ENCODE assay signal across 8 cellular contexts in the genomic region with DNA sequence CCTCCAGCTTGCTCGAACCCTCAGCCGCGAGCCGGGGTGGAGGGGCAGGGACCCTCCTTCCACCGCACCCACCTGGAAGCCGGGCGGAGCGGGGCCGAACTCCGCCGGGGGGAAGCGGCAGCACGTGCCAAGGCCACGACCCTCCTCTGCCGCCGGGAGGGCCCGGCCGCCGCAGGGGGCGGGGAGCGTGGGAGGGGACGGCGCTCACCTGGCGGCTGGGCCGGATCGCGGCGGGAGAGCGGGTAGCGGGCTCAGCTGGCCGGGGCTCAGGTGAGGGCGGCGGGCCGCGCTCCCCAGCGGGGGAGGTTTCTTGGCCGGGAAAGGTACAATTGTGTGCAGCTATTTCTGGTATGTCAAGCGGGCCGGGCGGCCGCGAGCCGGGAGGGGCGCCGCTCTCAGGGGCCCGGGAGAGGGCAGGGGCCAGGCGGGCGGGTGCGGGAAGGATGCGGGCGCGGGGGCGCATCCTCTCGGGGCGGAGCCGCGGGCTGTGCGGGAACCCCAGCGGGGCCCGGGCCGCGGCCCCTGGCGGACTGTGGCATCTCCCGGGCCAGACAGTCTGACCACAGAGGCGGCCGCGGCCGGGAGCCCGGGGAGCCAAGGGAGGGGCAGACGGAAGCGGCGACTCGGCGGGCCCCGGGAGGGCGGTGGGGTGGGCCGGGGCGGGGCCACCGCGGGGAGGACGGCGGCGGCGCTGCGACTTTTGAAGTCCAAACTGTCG. TPM values are rescaled to one million over a fixed set of nuclear protein-coding genes. Genes with fewer than 3 reads are reported as not detected.
DNase-seq lines count a peak whose midpoint lies in the region; ATAC-seq, FAIRE-seq and TF ChIP-seq lines count a peak whose summit lies in the region.

A gene (plus strand): TSS at position 710 of the 718 bp plus-strand sequence. CDS start 328 bp downstream, outside the sequence.

- H3K27me3 ChIP-seq in left ventricle myocardium inferior (ENCODE audit: low read depth) = peaks cover 18% of the 10 kb centered on the region

- peak; percentile 92 for DNase-seq in AG20443 (ENCODE audit: low spot score)
- DNase-seq in RWPE1 (ENCODE audit: low spot score) = peak; percentile 29
- DNase-seq in activated naive CD8-positive, alpha-beta T cell treated with anti-CD3 and anti-CD28 coated beads, Interleukin-2, amount 10 ng/mL, durations not matched to agents 7 days and 5 days = peak; percentile 72
- peak; percentile 50 for DNase-seq in left ventricle myocardium inferior
- DNase-seq in pulmonary artery endothelial cell (ENCODE audit: low read depth, low spot score) = no peak
- DNase-seq in D721Med (ENCODE audit: insufficient read length, low spot score) = no peak

- H3K27ac ChIP-seq in RWPE1 (peak within 1 kb of the TSS; percentile 19; the same call in 1 of the 2 replicates), left ventricle myocardium inferior (replicated peaks) (peak within 1 kb of the TSS; percentile 44)

- no peak for FAIRE-seq in D721Med (lab: Jason Lieb, UNC)

- ATAC-seq in GM19035 (IDR thresholded peaks at IDR 0.05; ENCODE audit: unreplicated experiment) = peak; percentile 76
- ATAC-seq in HG03135 (IDR thresholded peaks at IDR 0.05; ENCODE audit: unreplicated experiment) = peak; percentile 59
- ATAC-seq in activated naive CD8-positive, alpha-beta T cell treated with anti-CD3 and anti-CD28 coated beads, Interleukin-2, amount 10 ng/mL, durations not matched to agents 7 days and 5 days (ENCODE audit: low read depth) = peak; percentile 61

- peaks cover 30% of the 10 kb centered on the region for H3K27me3 Mint-ChIP-seq in activated naive CD8-positive, alpha-beta T cell treated with anti-CD3 and anti-CD28 coated beads, Interleukin-2, amount 10 ng/mL, durations not matched to agents 7 days and 5 days

- H3K4me1 ChIP-seq in left ventricle myocardium inferior = peaks cover 23% of the 10 kb centered on the region

- H3K36me3 ChIP-seq in left ventricle myocardium inferior = no peaks in the 10 kb centered on the region

- H3K4me3 ChIP-seq in left ventricle myocardium inferior = peak within 1 kb of the TSS; percentile 82

- no peaks in the 10 kb centered on the region for H3K9me3 Mint-ChIP-seq in activated naive CD8-positive, alpha-beta T cell treated with anti-CD3 and anti-CD28 coated beads, Interleukin-2, amount 10 ng/mL, durations not matched to agents 7 days and 5 days

- peak within 1 kb of the TSS; percentile 67 for H3K27ac Mint-ChIP-seq in activated naive CD8-positive, alpha-beta T cell treated with anti-CD3 and anti-CD28 coated beads, Interleukin-2, amount 10 ng/mL, durations not matched to agents 7 days and 5 days

- CTCF ChIA-PET in RWPE1 (lab: Yijun Ruan, JAX) = no interaction called here

- POLR2A ChIA-PET in RWPE1 (lab: Yijun Ruan, JAX; ENCODE audit: low non-redundant PET) = no interaction called here
- POLR2A ChIA-PET in activated naive CD8-positive, alpha-beta T cell treated with anti-CD3 and anti-CD28 coated beads, Interleukin-2, amount 10 ng/mL, durations not matched to agents 7 days and 5 days (lab: Charles Lee) = no interaction called here

- peaks cover 7% of the 10 kb centered on the region for H3K4me1 Mint-ChIP-seq in activated naive CD8-positive, alpha-beta T cell treated with anti-CD3 and anti-CD28 coated beads, Interleukin-2, amount 10 ng/mL, durations not matched to agents 7 days and 5 days

- no peaks in the 10 kb centered on the region for H3K9me3 ChIP-seq in left ventricle myocardium inferior (replicated peaks)

- H3K36me3 Mint-ChIP-seq in activated naive CD8-positive, alpha-beta T cell treated with anti-CD3 and anti-CD28 coated beads, Interleukin-2, amount 10 ng/mL, durations not matched to agents 7 days and 5 days = peaks cover 7% of the 10 kb centered on the region

- intact Hi-C loops in left ventricle myocardium inferior (cut with micrococcal nuclease) = no loop called here

- TF ChIP-seq CTCF in RWPE1 (conservative IDR thresholded peaks at IDR 0.05; ENCODE audit: low read depth) (no peak), left ventricle myocardium inferior (IDR thresholded peaks at IDR 0.05; ENCODE audit: borderline replicate concordance) (peak; percentile 7), D721Med (IDR thresholded peaks at IDR 0.05; ENCODE audit: insufficient read depth, missing control alignments) (no peak)

- H3K4me3 Mint-ChIP-seq in activated naive CD8-positive, alpha-beta T cell treated with anti-CD3 and anti-CD28 coated beads, Interleukin-2, amount 10 ng/mL, durations not matched to agents 7 days and 5 days = peak within 1 kb of the TSS; percentile 77

RNA-seq across cellular contexts. Expression of the gene that starts here (rescaled TPM):
- 10 to 100 TPM; 22.0 to 23.4 TPM for total RNA-seq in activated naive CD8-positive, alpha-beta T cell treated with anti-CD3 and anti-CD28 coated beads, Interleukin-2, amount 10 ng/mL, durations not matched to agents 7 days and 5 days
- 446 TPM for total RNA-seq in left ventricle myocardium inferior
- 18.1 and 20.6 TPM in 2 replicates for total RNA-seq in pulmonary artery endothelial cell

Comparison
In these comparisons a context has a peak if more than half of its experiments do, and no peak if none do; other contexts are left out.
1. RNA of the gene that starts here (total RNA-seq): 446 TPM in left ventricle myocardium inferior (single experiment); 22.0 to 23.4 TPM in activated naive CD8-positive, alpha-beta T cell treated with anti-CD3 and anti-CD28 coated beads, Interleukin-2, amount 10 ng/mL, durations not matched to agents 7 days and 5 days and 18.1 to 20.6 TPM in pulmonary artery endothelial cell; every median in the first group is over 10 times any median in the second.
2. DNase-seq: peak in AG20443 (single experiment), RWPE1 (single experiment), activated naive CD8-positive, alpha-beta T cell treated with anti-CD3 and anti-CD28 coated beads, Interleukin-2, amount 10 ng/mL, durations not matched to agents 7 days and 5 days (single experiment) and left ventricle myocardium inferior (single experiment); none in pulmonary artery endothelial cell (single experiment) and D721Med (single experiment).
3. Peak in every context shown above with its lines, with median percentiles within 50 percentile points of each other: ATAC-seq.